ENCODE assay signal across 15 cellular contexts in genomic region chr1:6248798-6249731, GRCh38. TPM values are rescaled to one million over a fixed set of nuclear protein-coding genes. Genes with fewer than 3 reads are reported as not detected.
A peak's percentile ranks its signal among the peaks of the same experiment; 100 is the strongest.
DNase-seq lines count a peak whose midpoint lies in the region; ATAC-seq and TF ChIP-seq lines count a peak whose summit lies in the region.
"Had no signal": no experiment of that assay in that cellular context is flagged by ENCODE, and none has a peak within 500 bp of the region (broad histone marks: within the 10 kb centered on the region; RNA-seq: fewer than 3 reads in every experiment).

No MANE protein-coding gene starts in this region.

- H3K9me3 Mint-ChIP-seq in H9, result no peaks in the 10 kb centered on the region
- H3K9me3 Mint-ChIP-seq in endodermal cell, result no peaks in the 10 kb centered on the region
- H3K9me3 Mint-ChIP-seq: activated naive CD4-positive, alpha-beta T cell treated with anti-CD3 and anti-CD28 coated beads for 36 hours; CD4-positive, alpha-beta T cell had no signal

- H3K79me1 ChIP-seq in H9 (ENCODE audit: insufficient read depth, low read depth, low read length, poor library complexity, severe bottlenecking), result no peaks in the 10 kb centered on the region

- no peak overlapping the region for H4K8ac ChIP-seq in H9 (replicated peaks; ENCODE audit: insufficient read length, low read depth, low read length)

- peak overlapping the region; percentile 28 for H3K4me2 ChIP-seq in H9 (ENCODE audit: insufficient read depth, insufficient read length, low read length)

- H3K4me1 ChIP-seq in H9 (ENCODE audit: insufficient read depth, low read length) (no peaks in the 10 kb centered on the region), endodermal cell (ENCODE audit: control insufficient read depth, insufficient read depth, low read length) (no peaks in the 10 kb centered on the region)

- H3K9ac ChIP-seq in H9 (ENCODE audit: extremely low read depth, insufficient read length, low read length) (no peak overlapping the region), endodermal cell (ENCODE audit: extremely low read depth, low read length, poor library complexity, severe bottlenecking) (no peak overlapping the region)

- no peak overlapping the region for H3K56ac ChIP-seq in H9 (ENCODE audit: insufficient read length, low read depth, low read length)

- peaks cover 12% of the 10 kb centered on the region for H3K23me2 ChIP-seq in H9 (ENCODE audit: insufficient read length, low read depth, low read length, poor library complexity, severe bottlenecking)

- no peak overlapping the region for H2AK5ac ChIP-seq in H9 (ENCODE audit: insufficient read length, low read length)

- no peaks in the 10 kb centered on the region for H3K79me2 ChIP-seq in H9 (ENCODE audit: insufficient read depth, low read length)

- POLR2A ChIA-PET in AG04449 (lab: Yijun Ruan, JAX), result no interaction called here

- no peak overlapping the region for H3T11ph ChIP-seq in H9 (ENCODE audit: low read length)

- no peak overlapping the region for H2AFZ ChIP-seq in H9 (ENCODE audit: low read length)

- H3K27ac Mint-ChIP-seq in H9 (no peak overlapping the region), endodermal cell (no peak overlapping the region)
- H3K27ac Mint-ChIP-seq: activated naive CD4-positive, alpha-beta T cell treated with anti-CD3 and anti-CD28 coated beads for 36 hours; CD4-positive, alpha-beta T cell had no signal

- no peak overlapping the region for H2BK20ac ChIP-seq in H9 (ENCODE audit: low read depth, low read length, poor library complexity, severe bottlenecking)

- H3K4me3 Mint-ChIP-seq in H9 (peak overlapping the region; percentile 12 to 38; a peak in 2 of 5 replicates), endodermal cell (no peak overlapping the region)
- H3K4me3 Mint-ChIP-seq: activated naive CD4-positive, alpha-beta T cell treated with anti-CD3 and anti-CD28 coated beads for 36 hours; CD4-positive, alpha-beta T cell had no signal

- H3K27me3 ChIP-seq in H9 (ENCODE audit: insufficient read depth, low read length), result peaks cover 18% of the 10 kb centered on the region; the same call in 1 of the 2 replicates
- peaks cover 79% of the 10 kb centered on the region for H3K27me3 ChIP-seq in endodermal cell (ENCODE audit: control insufficient read depth, insufficient read depth, low read length, poor library complexity, severe bottlenecking)

- no peaks in the 10 kb centered on the region for H4K20me1 ChIP-seq in H9 (ENCODE audit: control insufficient read depth, insufficient read depth, insufficient read length)

- peaks cover 56% of the 10 kb centered on the region for H3K27me3 Mint-ChIP-seq in H9 (ENCODE audit: low read depth)
- H3K27me3 Mint-ChIP-seq in endodermal cell (ENCODE audit: insufficient read depth), result peaks cover 79% of the 10 kb centered on the region

- H3K4me3 ChIP-seq in AG04449 (ENCODE audit: low read depth, low read length) (peak overlapping the region; percentile 1; the same call in 1 of the 2 replicates), endodermal cell (ENCODE audit: low read length) (no peak overlapping the region)
- H3K4me3 ChIP-seq: lung had no signal

- no peak overlapping the region for H2BK15ac ChIP-seq in H9 (ENCODE audit: low read depth, low read length)

- no peaks in the 10 kb centered on the region for H3K36me3 ChIP-seq in endodermal cell (ENCODE audit: control insufficient read depth, insufficient read depth, low read length)

- ATAC-seq in HG03139 (IDR thresholded peaks at IDR 0.05; ENCODE audit: unreplicated experiment), result no peak

- H3K9me3 ChIP-seq in H9 (ENCODE audit: control insufficient read depth, low read depth, low read length) (no peaks in the 10 kb centered on the region), endodermal cell (ENCODE audit: control insufficient read depth, low read length) (no peaks in the 10 kb centered on the region)

- WGBS in H9 (ENCODE audit: extremely low coverage, insufficient read length, low lambda C conversion rate), result no CpG with 5 or more reads among the region's 98 CpGs
- 15 to 32% methylated on average over 18 to 97 of the region's 98 CpGs for WGBS in endodermal cell (ENCODE audit: insufficient coverage in 1 of 2, insufficient read length in 1 of 2), 2 experiments

- H2BK5ac ChIP-seq in H9 (ENCODE audit: insufficient read length, low read length), result no peak overlapping the region

- no peak overlapping the region for H2BK12ac ChIP-seq in H9 (ENCODE audit: insufficient read length, low read depth, low read length)

- TF ChIP-seq CTCF in AG04449 (IDR thresholded peaks at IDR 0.05; ENCODE audit: insufficient read depth, low read length, missing control alignments) (no peak), H9 (conservative IDR thresholded peaks at IDR 0.05) (no peak), endodermal cell (conservative IDR thresholded peaks at IDR 0.05) (no peak)

- no peak overlapping the region for H3K27ac ChIP-seq in H9 (ENCODE audit: insufficient read length, low read depth, low read length)
- no peak overlapping the region for H3K27ac ChIP-seq in endodermal cell (ENCODE audit: low read depth, low read length)
- H3K27ac ChIP-seq: RWPE1, skin epidermis had no signal

- no peak overlapping the region for H2BK120ac ChIP-seq in H9 (ENCODE audit: low read depth, low read length, poor library complexity, severe bottlenecking)

- no peak overlapping the region for H3K4ac ChIP-seq in H9 (ENCODE audit: low read depth, low read length)

- H4K5ac ChIP-seq in H9 (ENCODE audit: insufficient read length, low read depth, low read length), result no peak overlapping the region

- H3K4me1 Mint-ChIP-seq in H9, result peaks cover 16 to 18% of the 10 kb centered on the region in 2 experiments
- H3K4me1 Mint-ChIP-seq in endodermal cell, result peaks cover 4% of the 10 kb centered on the region

- no peak overlapping the region for H3K23ac ChIP-seq in H9 (ENCODE audit: insufficient read length, low read depth, low read length)

- CTCF ChIA-PET in AG04449 (lab: Yijun Ruan, JAX), result interaction anchor here (1.1 to 12.0 kb wide), 16 partner anchors 8 to 241 kb away, joined by 3 to 537 read pairs (median 36); partner anchors contain the start of genes GPR153 and ICMT

- no peak overlapping the region for H3K18ac ChIP-seq in H9 (ENCODE audit: insufficient read length, low read depth, low read length)

- no peak overlapping the region for H3K14ac ChIP-seq in H9 (ENCODE audit: insufficient read depth, low read length)

- H3K36me3 Mint-ChIP-seq in H9 (ENCODE audit: insufficient read depth in 1 of 3, low read depth in 3 of 3), result peaks cover 0 to 2% (median 0%) of the 10 kb centered on the region in 3 experiments; a peak in 1 of 7 replicates
- H3K36me3 Mint-ChIP-seq in endodermal cell (ENCODE audit: low read depth), result no peaks in the 10 kb centered on the region

- no peak overlapping the region for H4K91ac ChIP-seq in H9 (ENCODE audit: insufficient read length, low read depth, low read length)

- DNase-seq in AG04449 (ENCODE audit: low read depth, low spot score), result no peak
- DNase-seq in H9, result peak; percentile 65
- peak; percentile 75 for DNase-seq in endodermal cell
- peak; percentile 36 to 41 for DNase-seq in lung microvascular endothelial cell (ENCODE audit: low read depth in 2 of 2)
- DNase-seq in putamen (ENCODE audit: low spot score), result no peak
- DNase-seq in NCI-H524 treated with DMSO at 0.1 percent for 48 hours (lab: John Stamatoyannopoulos, UW), result no peak
- no peak for DNase-seq in stimulated activated CD4-positive, alpha-beta T cell treated with anti-CD3 and anti-CD28 coated beads, Interleukin-2, amount 100 ng/mL, for 24 hours
- DNase-seq: activated naive CD4-positive, alpha-beta T cell treated with anti-CD3 and anti-CD28 coated beads for 36 hours; CD4-positive, alpha-beta T cell; effector CD8-positive, alpha-beta T cell; NCI-H1417 treated with DMSO at 0.1 percent for 48 hours had no signal

RNA-seq across cellular contexts. Expression of gene HES3, which starts 5.1 kb away (rescaled TPM):
- 89.9 and 93.4 TPM in 2 replicates for total RNA-seq in H9 (2021)
- 1 to 10 TPM in 1 of 2 donors, not detected in 1; 2.7 TPM for total RNA-seq in endodermal cell
- 6.6 TPM for polyA plus RNA-seq in endodermal cell (2013, experiment 1 of 2)
- polyA plus RNA-seq in endodermal cell (2013, experiment 2 of 2), result 2.8 TPM
- total RNA-seq in lung microvascular endothelial cell, result not detected in 2 replicates
- total RNA-seq: activated naive CD4-positive, alpha-beta T cell treated with anti-CD3 and anti-CD28 coated beads for 36 hours; CD4-positive, alpha-beta T cell; lung had no signal
- polyA plus RNA-seq: lung had no signal

RNA-seq across cellular contexts. Expression of gene GPR153, which starts 11.8 kb away (rescaled TPM):
- total RNA-seq in H9 (2021) (8.9 and 9.6 TPM in 2 replicates), endodermal cell (1 to 10 TPM; 2.4 to 2.8 TPM), lung microvascular endothelial cell (1.7 and 3.0 TPM in 2 replicates)
- polyA plus RNA-seq in endodermal cell (2013, experiment 1 of 2), result 25.3 TPM
- 23.1 TPM for polyA plus RNA-seq in endodermal cell (2013, experiment 2 of 2)

RNA-seq across cellular contexts. Expression of gene ICMT, which starts 13.3 kb away (rescaled TPM):
- total RNA-seq in H9 (2021) (107 and 114 TPM in 2 replicates), endodermal cell (10 to 100 TPM; 75.9 to 80.3 TPM), lung microvascular endothelial cell (51.6 and 72.6 TPM in 2 replicates)
- polyA plus RNA-seq in endodermal cell (2013, experiment 1 of 2), result 54.4 TPM
- 52.1 TPM for polyA plus RNA-seq in endodermal cell (2013, experiment 2 of 2)

RNA-seq across cellular contexts. Expression of gene RNF207, which starts 43.1 kb away (rescaled TPM):
- total RNA-seq in H9 (2021), result 4.9 and 7.1 TPM in 2 replicates
- 1 to 10 TPM; 4.8 to 7.7 TPM for total RNA-seq in endodermal cell
- 1.7 TPM for polyA plus RNA-seq in endodermal cell (2013, experiment 1 of 2)
- polyA plus RNA-seq in endodermal cell (2013, experiment 2 of 2), result 1.2 TPM
- 2.4 and 2.6 TPM in 2 replicates for total RNA-seq in lung microvascular endothelial cell

RNA-seq across cellular contexts. Expression of gene RPL22, which starts 49.7 kb away (rescaled TPM):
- 547 and 582 TPM in 2 replicates for total RNA-seq in H9 (2021)
- total RNA-seq in endodermal cell, result 100 to 1,000 TPM; 409 to 481 TPM
- 367 TPM for polyA plus RNA-seq in endodermal cell (2013, experiment 1 of 2)
- 324 TPM for polyA plus RNA-seq in endodermal cell (2013, experiment 2 of 2)
- total RNA-seq in lung microvascular endothelial cell, result 149 and 152 TPM in 2 replicates

Comparison
In these comparisons a context has a peak if more than half of its experiments do, and no peak if none do; other contexts are left out.
1. DNase-seq: peak in H9 (single experiment), endodermal cell (single experiment) and lung microvascular endothelial cell (2 of 2); none in AG04449 (single experiment), putamen (single experiment), NCI-H524 treated with DMSO at 0.1 percent for 48 hours (single experiment) and stimulated activated CD4-positive, alpha-beta T cell treated with anti-CD3 and anti-CD28 coated beads, Interleukin-2, amount 100 ng/mL, for 24 hours (0 of 2).
2. RNA of gene HES3, which starts 5.1 kb away (total RNA-seq): 89.9 to 93.4 TPM in H9; 2.7 TPM in endodermal cell and not detected in lung microvascular endothelial cell; every median in the first group is over 10 times any median in the second.